In genomic region chr11:45025716-45026492, GRCh38 we compare ENCODE assay signal across 9 cellular contexts.
DNase-seq lines count a peak whose midpoint lies in the region; TF ChIP-seq lines count a peak whose summit lies in the region.
"Had no signal": no experiment of that assay in that cellular context is flagged by ENCODE, and none has a peak within 500 bp of the region (broad histone marks: within the 10 kb centered on the region; RNA-seq: fewer than 3 reads in every experiment).

No MANE protein-coding gene starts in this region.

- peak overlapping the region; percentile 27 to 58 for H3K27ac ChIP-seq in breast epithelium

- H3K27me3 ChIP-seq in breast epithelium = no peaks in the 10 kb centered on the region
- H3K27me3 ChIP-seq: uterus had no signal

- H3K4me3 Mint-ChIP-seq in MCF 10A (ENCODE audit: unreplicated experiment) (no peak overlapping the region), progenitor cell of endocrine pancreas (ENCODE audit: low read depth) (no peak overlapping the region)

- CTCF ChIA-PET in MCF 10A (lab: Yijun Ruan, JAX) = interaction anchor here (0.6 kb wide), 1 partner anchor 1555 kb away, joined by 4 read pairs; no protein-coding TSS in a partner anchor

- POLR2A ChIA-PET in MCF 10A (lab: Yijun Ruan, JAX) = interaction anchor here (1.1 kb wide), 1 partner anchor 16 kb away, joined by 4 read pairs; no protein-coding TSS in a partner anchor

- H3K27me3 Mint-ChIP-seq in MCF 10A (ENCODE audit: insufficient read depth, unreplicated experiment) (no peaks in the 10 kb centered on the region), progenitor cell of endocrine pancreas (peaks cover 9% of the 10 kb centered on the region)

- no peak for DNase-seq in breast epithelium (ENCODE audit: low spot score in 2 of 2)
- no peak for DNase-seq in MCF 10A (ENCODE audit: unreplicated experiment)
- peak; percentile 27 for DNase-seq in KG1 (lab: John Stamatoyannopoulos, UW)
- peak; percentile 22 to 24 for DNase-seq in activated T-cell treated with anti-CD3 and anti-CD28 coated beads, Interleukin-2, amount 50 U/mL, for 48 hours
- DNase-seq in medulla oblongata (ENCODE audit: extremely low spot score) = peak; percentile 81
- DNase-seq in NCI-H2227 (lab: John Stamatoyannopoulos, UW; ENCODE audit: unreplicated experiment) = no peak
- DNase-seq in progenitor cell of endocrine pancreas (ENCODE audit: low spot score, unreplicated experiment) = no peak
- DNase-seq in NCI-H510A treated with DMSO at 0.1 percent for 48 hours (lab: John Stamatoyannopoulos, UW) = no peak

- H3K36me3 ChIP-seq in breast epithelium = no peaks in the 10 kb centered on the region
- H3K36me3 ChIP-seq: uterus had no signal

- H3K9me3 ChIP-seq in breast epithelium = no peaks in the 10 kb centered on the region
- H3K9me3 ChIP-seq: uterus had no signal

- H3K4me1 Mint-ChIP-seq in MCF 10A (ENCODE audit: insufficient read depth, unreplicated experiment) = no peaks in the 10 kb centered on the region
- H3K4me1 Mint-ChIP-seq in progenitor cell of endocrine pancreas (ENCODE audit: low read depth) = peaks cover 2% of the 10 kb centered on the region

- intact Hi-C loops in breast epithelium (cut with DNase I; ENCODE audit: low total_unique reads) = no loop called here
- intact Hi-C loops in MCF 10A (cut with micrococcal nuclease) = no loop called here

- H3K4me1 ChIP-seq in breast epithelium = peaks cover 9% of the 10 kb centered on the region in 2 donors

- TF ChIP-seq POLR2A in breast epithelium (IDR thresholded peaks at IDR 0.05) = no peak

- BruUV-seq in MCF 10A (replicated peaks; lab: Mats Ljungman, UMichigan) = no TSS peak

- H3K4me3 ChIP-seq in breast epithelium = no peak overlapping the region
- H3K4me3 ChIP-seq: uterus had no signal

- peaks cover 6% of the 10 kb centered on the region for H3K36me3 Mint-ChIP-seq in MCF 10A (ENCODE audit: insufficient read depth, unreplicated experiment)
- no peaks in the 10 kb centered on the region for H3K36me3 Mint-ChIP-seq in progenitor cell of endocrine pancreas (ENCODE audit: insufficient read depth)

- H3K27ac Mint-ChIP-seq in MCF 10A (ENCODE audit: low read depth, unreplicated experiment) (no peak overlapping the region), progenitor cell of endocrine pancreas (no peak overlapping the region)

- TF ChIP-seq CTCF in breast epithelium (IDR thresholded peaks at IDR 0.05) = no peak
- TF ChIP-seq CTCF in MCF 10A (IDR thresholded peaks at IDR 0.05; ENCODE audit: unreplicated experiment) = no peak
- TF ChIP-seq CTCF in progenitor cell of endocrine pancreas (IDR thresholded peaks at IDR 0.05; ENCODE audit: unreplicated experiment) = no peak

- no peaks in the 10 kb centered on the region for H3K9me3 Mint-ChIP-seq in MCF 10A (ENCODE audit: unreplicated experiment)
- H3K9me3 Mint-ChIP-seq in progenitor cell of endocrine pancreas (ENCODE audit: low read depth) = no peaks in the 10 kb centered on the region

Comparison
In these comparisons a context has a peak if more than half of its experiments do, and no peak if none do; other contexts are left out.
1. DNase-seq: peak in KG1 (single experiment), activated T-cell treated with anti-CD3 and anti-CD28 coated beads, Interleukin-2, amount 50 U/mL, for 48 hours (2 of 2) and medulla oblongata (single experiment); none in breast epithelium (0 of 2), MCF 10A (single experiment), NCI-H2227 (single experiment), progenitor cell of endocrine pancreas (single experiment) and NCI-H510A treated with DMSO at 0.1 percent for 48 hours (single experiment).